In genomic region chr3:126911162-126912026, GRCh38 we compare ENCODE assay signal across 8 cellular contexts.
DNase-seq lines count a peak whose midpoint lies in the region; ATAC-seq, FAIRE-seq and TF ChIP-seq lines count a peak whose summit lies in the region.

No MANE protein-coding gene starts in this region.

- CTCF ChIA-PET in activated naive CD4-positive, alpha-beta T cell treated with anti-CD3 and anti-CD28 coated beads for 36 hours (lab: Charles Lee) = interaction anchor here (0.5 to 1.1 kb wide), 2 partner anchors 8 to 160 kb away, joined by 3 to 7 read pairs; no protein-coding TSS in a partner anchor

- H3K27ac Mint-ChIP-seq in activated naive CD4-positive, alpha-beta T cell treated with anti-CD3 and anti-CD28 coated beads for 36 hours = peak overlapping the region; percentile 82

- no peaks in the 10 kb centered on the region for H3K9me3 Mint-ChIP-seq in activated naive CD4-positive, alpha-beta T cell treated with anti-CD3 and anti-CD28 coated beads for 36 hours

- H3K4me3 ChIP-seq in AG09309 (ENCODE audit: control insufficient read depth, low read depth, low read length) (no peak overlapping the region), SJCRH30 (no peak overlapping the region), right atrium auricular region (no peak overlapping the region)

- intact Hi-C loops in activated naive CD4-positive, alpha-beta T cell treated with anti-CD3 and anti-CD28 coated beads for 36 hours (cut with micrococcal nuclease) = loop anchor here (1.0 to 2.0 kb wide), 2 partner anchors 71 to 207 kb away; partner anchors contain the start of genes CHCHD6 and PLXNA1

- DNase-seq in AG09309 (ENCODE audit: low read depth) (peak; percentile 63), GM19239 (ENCODE audit: insufficient read length, low spot score) (peak; percentile 74), SJCRH30 (peak; percentile 91 to 94), right atrium auricular region (ENCODE audit: low spot score) (peak; percentile 80), NCI-H1105 treated with DMSO at 0.1 percent for 48 hours (lab: John Stamatoyannopoulos, UW) (no peak)
- peak; percentile 84 for DNase-seq in activated naive CD4-positive, alpha-beta T cell treated with anti-CD3 and anti-CD28 coated beads for 36 hours
- DNase-seq in stimulated activated CD4-positive, alpha-beta T cell treated with anti-CD3 and anti-CD28 coated beads, Interleukin-15, amount 100 ng/mL, for 24 hours = peak; percentile 75

- no peaks in the 10 kb centered on the region for H3K27me3 Mint-ChIP-seq in activated naive CD4-positive, alpha-beta T cell treated with anti-CD3 and anti-CD28 coated beads for 36 hours (ENCODE audit: low read depth)

- H3K27me3 ChIP-seq in SJCRH30 (no peaks in the 10 kb centered on the region), right atrium auricular region (no peaks in the 10 kb centered on the region)

- TF ChIP-seq CTCF in AG09309 (IDR thresholded peaks at IDR 0.05; ENCODE audit: control insufficient read depth, insufficient read depth, low read depth, low read length, missing control alignments) (no peak), right atrium auricular region (IDR thresholded peaks at IDR 0.05) (no peak)

- no peaks in the 10 kb centered on the region for H3K36me3 ChIP-seq in SJCRH30
- H3K36me3 ChIP-seq in right atrium auricular region = no peaks in the 10 kb centered on the region

- H3K9me3 ChIP-seq in SJCRH30 (replicated peaks) = no peaks in the 10 kb centered on the region
- H3K9me3 ChIP-seq in right atrium auricular region = no peaks in the 10 kb centered on the region

- H3K4me1 ChIP-seq in SJCRH30 = peaks cover 71% of the 10 kb centered on the region
- H3K4me1 ChIP-seq in right atrium auricular region = peaks cover 0 to 5% of the 10 kb centered on the region in 2 donors

- peaks cover 26% of the 10 kb centered on the region for H3K4me1 Mint-ChIP-seq in activated naive CD4-positive, alpha-beta T cell treated with anti-CD3 and anti-CD28 coated beads for 36 hours (ENCODE audit: low read depth)

- peak overlapping the region; percentile 93 for H3K27ac ChIP-seq in SJCRH30
- H3K27ac ChIP-seq in right atrium auricular region = peak overlapping the region in 1 of 2 donors; percentile 7

- peaks cover 30% of the 10 kb centered on the region for H3K36me3 Mint-ChIP-seq in activated naive CD4-positive, alpha-beta T cell treated with anti-CD3 and anti-CD28 coated beads for 36 hours (ENCODE audit: low read depth)

- peak; percentile 96 for ATAC-seq in HG03280 (IDR thresholded peaks at IDR 0.05; ENCODE audit: unreplicated experiment)

- FAIRE-seq in GM19239 (lab: Jason Lieb, UNC) = peak; percentile 97

- H3K4me3 Mint-ChIP-seq in activated naive CD4-positive, alpha-beta T cell treated with anti-CD3 and anti-CD28 coated beads for 36 hours = peak overlapping the region; percentile 10
